14 cellular contexts compared by ENCODE assay signal in genomic region chr1:118842462-118843201, GRCh38.
A peak's percentile ranks its signal among the peaks of the same experiment; 100 is the strongest.
DNase-seq lines count a peak whose midpoint lies in the region; ATAC-seq and TF ChIP-seq lines count a peak whose summit lies in the region.
"Had no signal": no experiment of that assay in that cellular context is flagged by ENCODE, and none has a peak within 500 bp of the region (broad histone marks: within the 10 kb centered on the region; RNA-seq: fewer than 3 reads in every experiment).

No MANE protein-coding gene starts in this region.

- DNase-seq in NCI-H2081 (lab: John Stamatoyannopoulos, UW) (peak; percentile 70 to 80), NOMO-1 treated with dmso at 0.1 percent for 144 hours (lab: John Stamatoyannopoulos, UW; ENCODE audit: unreplicated experiment) (peak; percentile 25), lung (ENCODE audit: low spot score) (peak; percentile 31), foreskin fibroblast (no peak), A172 (ENCODE audit: low spot score) (no peak), foreskin keratinocyte (no peak), retina (no peak)
- DNase-seq: activated naive CD4-positive, alpha-beta T cell; head of caudate nucleus; NCI-H1436 had no signal

- CTCF ChIA-PET in HEK293 (lab: Yijun Ruan, JAX): no interaction called here

- 42 to 46% methylated on average over 14 of the region's 14 CpGs for WGBS in lung, 2 donors

- no peaks in the 10 kb centered on the region for H3K27me3 ChIP-seq in lung (ENCODE audit: control insufficient read depth, insufficient read depth)
- no peaks in the 10 kb centered on the region for H3K27me3 ChIP-seq in foreskin keratinocyte
- H3K27me3 ChIP-seq: cardiac muscle cell had no signal

- TF ChIP-seq CTCF in HEK293 (tag by site-specific recombination; IDR thresholded peaks at IDR 0.05) (no peak), lung (IDR thresholded peaks at IDR 0.05; ENCODE audit: control extremely low read depth, extremely low read depth) (no peak), foreskin fibroblast (IDR thresholded peaks at IDR 0.05; ENCODE audit: low read depth, low read length) (no peak), foreskin keratinocyte (conservative IDR thresholded peaks at IDR 0.05) (no peak)

- H3K4me3 ChIP-seq in HEK293 (ENCODE audit: low read depth, low read length) (no peak overlapping the region), lung (no peak overlapping the region), foreskin fibroblast (ENCODE audit: low read depth in 1 of 2, low read length in 2 of 2) (no peak overlapping the region)
- H3K4me3 ChIP-seq: cardiac muscle cell, HAP-1, skin epidermis had no signal

- H3K36me3 ChIP-seq in HEK293 (ENCODE audit: control insufficient read depth in 2 of 2, insufficient read depth in 1 of 2, low read length in 2 of 2): no peaks in the 10 kb centered on the region
- H3K36me3 ChIP-seq in lung (ENCODE audit: control insufficient read depth in 2 of 2, insufficient read depth in 2 of 2, low read length in 2 of 2): no peaks in the 10 kb centered on the region
- H3K36me3 ChIP-seq: cardiac muscle cell, HAP-1 had no signal

- no peaks in the 10 kb centered on the region for H3K9me3 ChIP-seq in HEK293 (ENCODE audit: control insufficient read depth, insufficient read depth, low read depth, low read length)
- no peaks in the 10 kb centered on the region for H3K9me3 ChIP-seq in lung (ENCODE audit: control insufficient read depth in 2 of 2, insufficient read depth in 1 of 2, low read length in 1 of 2)
- H3K9me3 ChIP-seq: HAP-1 had no signal

- ATAC-seq in lung (ENCODE audit: insufficient read depth, low FRiP score) (no peak), foreskin keratinocyte (no peak)

- H3K27ac ChIP-seq in HEK293 (ENCODE audit: extremely low read depth, low read depth, low read length): no peak overlapping the region
- H3K27ac ChIP-seq in lung (ENCODE audit: low read depth in 1 of 2, low read length in 1 of 2): no peak overlapping the region
- no peak overlapping the region for H3K27ac ChIP-seq in foreskin keratinocyte
- H3K27ac ChIP-seq: cardiac muscle cell, skin epidermis had no signal

- H3K4me1 ChIP-seq in HEK293 (ENCODE audit: control insufficient read depth, insufficient read depth, low read length): peaks cover 3% of the 10 kb centered on the region; the same call in 1 of the 2 replicates
- H3K4me1 ChIP-seq in lung (ENCODE audit: control insufficient read depth in 2 of 2, insufficient read depth in 2 of 2, low read length in 2 of 2): no peaks in the 10 kb centered on the region
- H3K4me1 ChIP-seq in foreskin keratinocyte: no peaks in the 10 kb centered on the region
- H3K4me1 ChIP-seq: HAP-1 had no signal

- POLR2A ChIA-PET in HEK293 (lab: Yijun Ruan, JAX): no interaction called here

TF ChIP-seq in HEK293, 187 proteins besides CTCF, POLR2A, EP300 and RAD21 (continues in another document):
- TF ChIP-seq ZNF426 (tag by site-specific recombination; IDR thresholded peaks at IDR 0.05) (no peak), ZNF239 (tag by site-specific recombination; IDR thresholded peaks at IDR 0.05) (no peak), ZBTB11 (tag by site-specific recombination; conservative IDR thresholded peaks at IDR 0.05; ENCODE audit: low read depth) (no peak), ZNF792 (tag by site-specific recombination; IDR thresholded peaks at IDR 0.05) (no peak), ZNF624 (tag by site-specific recombination; IDR thresholded peaks at IDR 0.05) (no peak), ZBTB1 (tag by site-specific recombination; IDR thresholded peaks at IDR 0.05) (no peak), ZIC2 (tag by site-specific recombination; IDR thresholded peaks at IDR 0.05) (no peak), ZFP69B (tag by site-specific recombination; IDR thresholded peaks at IDR 0.05) (no peak), ZNF26 (tag by site-specific recombination; IDR thresholded peaks at IDR 0.05) (no peak), SCRT1 (tag by site-specific recombination; IDR thresholded peaks at IDR 0.05; ENCODE audit: borderline replicate concordance) (no peak), IKZF3 (tag by site-specific recombination; IDR thresholded peaks at IDR 0.05) (no peak), ZNF626 (tag by site-specific recombination; IDR thresholded peaks at IDR 0.05) (no peak), ZNF449 (tag by site-specific recombination; IDR thresholded peaks at IDR 0.05) (no peak), ZNF433 (tag by site-specific recombination; IDR thresholded peaks at IDR 0.05; ENCODE audit: low read depth) (no peak), ZNF585B (tag by site-specific recombination; IDR thresholded peaks at IDR 0.05) (no peak), ZXDB (tag by site-specific recombination; IDR thresholded peaks at IDR 0.05) (no peak), FEZF1 (tag by site-specific recombination; IDR thresholded peaks at IDR 0.05) (peak; percentile 76), ZNF366 (tag by site-specific recombination; conservative IDR thresholded peaks at IDR 0.05) (no peak), ZNF391 (tag by site-specific recombination; IDR thresholded peaks at IDR 0.05; ENCODE audit: borderline replicate concordance, low read depth) (no peak), PBX3 (CRISPR knock-in tag; IDR thresholded peaks at IDR 0.05) (no peak), ZNF544 (tag by site-specific recombination; IDR thresholded peaks at IDR 0.05) (no peak), ZFP37 (tag by site-specific recombination; IDR thresholded peaks at IDR 0.05) (no peak), ZNF169 (tag by site-specific recombination; IDR thresholded peaks at IDR 0.05) (no peak), GLI2 (tag by site-specific recombination; IDR thresholded peaks at IDR 0.05; ENCODE audit: borderline replicate concordance, low read depth) (no peak), ZNF580 (tag by site-specific recombination; IDR thresholded peaks at IDR 0.05) (no peak), ZBTB20 (tag by site-specific recombination; IDR thresholded peaks at IDR 0.05) (0 out of 2 replicates have a peak, but pooled peaks have one; percentile 36), EGR2 (tag by site-specific recombination; IDR thresholded peaks at IDR 0.05; ENCODE audit: low read depth) (peak; percentile 80)

Comparison
In these comparisons a context has a peak if more than half of its experiments do, and no peak if none do; other contexts are left out.
1. DNase-seq: peak in NCI-H2081 (2 of 2), NOMO-1 treated with dmso at 0.1 percent for 144 hours (single experiment) and lung (single experiment); none in foreskin fibroblast (0 of 2), A172 (single experiment), foreskin keratinocyte (0 of 2) and retina (single experiment).